19 cellular contexts compared by ENCODE assay signal in genomic region chr10:5068274-5069017, GRCh38. TPM values are rescaled to one million over a fixed set of nuclear protein-coding genes. Genes with fewer than 3 reads are reported as not detected.
DNase-seq lines count a peak whose midpoint lies in the region; ATAC-seq, FAIRE-seq and TF ChIP-seq lines count a peak whose summit lies in the region.
"Had no signal": no experiment of that assay in that cellular context is flagged by ENCODE, and none has a peak within 500 bp of the region (broad histone marks: within the 10 kb centered on the region; RNA-seq: fewer than 3 reads in every experiment).

No MANE protein-coding gene starts in this region.

- POLR2A ChIA-PET in HepG2 (lab: Yijun Ruan, JAX) = no interaction called here
- POLR2A ChIA-PET in endothelial cell of umbilical vein (lab: Charles Lee) = no interaction called here

- H3K4me3 ChIP-seq in HepG2 (replicated peaks in 1 of 3; ENCODE audit: insufficient read depth in 1 of 3, low read depth in 2 of 3, low read length in 3 of 3) (no peak overlapping the region), right lobe of liver (no peak overlapping the region), endothelial cell of umbilical vein (replicated peaks in 1 of 3; ENCODE audit: insufficient read depth in 1 of 3, low read depth in 1 of 3, low read length in 3 of 3) (no peak overlapping the region)
- H3K4me3 ChIP-seq: BLaER1 treated with 17β-estradiol and CSF1 and Interleukin-3, amounts not matched to agents 10 nM and 100 nM had no signal

- intact Hi-C loops in HepG2 (cut with micrococcal nuclease; ENCODE audit: unreplicated experiment) (no loop called here), right lobe of liver (cut with DNase I) (no loop called here), endothelial cell of umbilical vein (cut with micrococcal nuclease) (no loop called here)

- TF ChIP-seq EP300 in HepG2 (IDR thresholded peaks at IDR 0.05; ENCODE audit: low read depth in 2 of 2, low read length in 2 of 2) (0 out of 4 replicates have a peak, but pooled peaks of 1 of the 2 experiments have one; percentile 34), HepG2 (CRISPR knock-in tag; IDR thresholded peaks at IDR 0.05; ENCODE audit: borderline replicate concordance) (no peak)

- H3K4me1 ChIP-seq in HepG2 (ENCODE audit: insufficient read depth, low read length) (peaks cover 65% of the 10 kb centered on the region), right lobe of liver (peaks cover 0 to 60% (median 16%) of the 10 kb centered on the region in 4 donors), endothelial cell of umbilical vein (ENCODE audit: control insufficient read depth, extremely low read depth, insufficient read depth, low read length) (peaks cover 3% of the 10 kb centered on the region)

- H3K79me2 ChIP-seq in HepG2 (ENCODE audit: insufficient read depth, low read length) = no peaks in the 10 kb centered on the region
- H3K79me2 ChIP-seq in endothelial cell of umbilical vein (ENCODE audit: control insufficient read depth, insufficient read depth, low read length) = no peaks in the 10 kb centered on the region

- no peaks in the 10 kb centered on the region for H3K9me1 ChIP-seq in endothelial cell of umbilical vein (replicated peaks; ENCODE audit: control insufficient read depth, extremely low read depth, insufficient read depth, low read length)

- dilution Hi-C loops in endothelial cell of umbilical vein (cut with MboI; ENCODE audit: extremely low pct_ligation_motif_present, low sequenced_read_pairs) = no loop called here

- H3K9ac ChIP-seq in HepG2 (ENCODE audit: insufficient read depth, low read depth, low read length) (no peak overlapping the region; the same call in 1 of the 2 replicates), endothelial cell of umbilical vein (replicated peaks; ENCODE audit: extremely low read depth, insufficient read depth, low read length) (no peak overlapping the region)
- H3K9ac ChIP-seq: BLaER1 treated with 17β-estradiol and CSF1 and Interleukin-3, amounts not matched to agents 10 nM and 100 nM had no signal

- H3K4me2 ChIP-seq in HepG2 (ENCODE audit: low read depth, low read length) (no peak overlapping the region), endothelial cell of umbilical vein (ENCODE audit: insufficient read depth, low read length) (no peak overlapping the region)
- H3K4me2 ChIP-seq: BLaER1 treated with 17β-estradiol and CSF1 and Interleukin-3, amounts not matched to agents 10 nM and 100 nM had no signal

- peak overlapping the region; percentile 99 for H3K27ac ChIP-seq in HepG2 (ENCODE audit: extremely low read length, insufficient read depth, low read length)
- peak overlapping the region in 1 of 3 donors; percentile 92 for H3K27ac ChIP-seq in right lobe of liver
- H3K27ac ChIP-seq in endothelial cell of umbilical vein (ENCODE audit: insufficient read depth, low read depth, low read length) = no peak overlapping the region
- H3K27ac ChIP-seq: 22Rv1; BLaER1 treated with 17β-estradiol and CSF1 and Interleukin-3, amounts not matched to agents 10 nM and 100 nM had no signal

- DNase-seq in HepG2 (ENCODE audit: low spot score) (no peak), right lobe of liver (no peak), endothelial cell of umbilical vein (ENCODE audit: low read depth, low spot score) (no peak), 8988T (no peak), NCI-H526 treated with DMSO at 0.1 percent for 48 hours (lab: John Stamatoyannopoulos, UW) (no peak), ecto neural progenitor cell (ENCODE audit: low spot score) (no peak), DMS53 treated with DMSO at 0.1 percent for 48 hours (lab: John Stamatoyannopoulos, UW; ENCODE audit: unreplicated experiment) (no peak)
- DNase-seq: CD8-positive, alpha-beta T cell; COR-L47; DMS79; GDM1; GOT3; H9 had no signal

- ATAC-seq in HepG2 (no peak), right lobe of liver (no peak)
- ATAC-seq: CD8-positive, alpha-beta T cell had no signal

- in situ Hi-C loops in HepG2 (cut with HindIII; ENCODE audit: extremely low pct_ligation_motif_present, low pct_unique_long_range_greater_than_20kb) = no loop called here

- no peak overlapping the region for H2AFZ ChIP-seq in HepG2 (ENCODE audit: low read length)
- H2AFZ ChIP-seq in endothelial cell of umbilical vein (ENCODE audit: low read depth, low read length) = no peak overlapping the region

- no peak for TF ChIP-seq CTCF in HepG2 (CRISPR knock-in tag; IDR thresholded peaks at IDR 0.05)
- TF ChIP-seq CTCF in right lobe of liver (IDR thresholded peaks at IDR 0.05) = no peak
- TF ChIP-seq CTCF in endothelial cell of umbilical vein (IDR thresholded peaks at IDR 0.05; ENCODE audit: extremely low read depth in 1 of 2, insufficient read depth in 1 of 2, low read depth in 1 of 2, low read length in 2 of 2) = no peak

- CTCF ChIA-PET in HepG2 (lab: Yijun Ruan, JAX; ENCODE audit: low intra/inter-chr PET ratio, low total read pairs) = no interaction called here
- CTCF ChIA-PET in endothelial cell of umbilical vein (lab: Charles Lee) = no interaction called here

- no peak for TF ChIP-seq RAD21 in HepG2 (CRISPR knock-in tag; IDR thresholded peaks at IDR 0.05)

- H4K20me1 ChIP-seq in HepG2 (ENCODE audit: insufficient read depth, low read length) (no peaks in the 10 kb centered on the region), endothelial cell of umbilical vein (replicated peaks; ENCODE audit: control insufficient read depth, extremely low read depth, insufficient read depth, low read length) (no peaks in the 10 kb centered on the region)
- H4K20me1 ChIP-seq: BLaER1 treated with 17β-estradiol and CSF1 and Interleukin-3, amounts not matched to agents 10 nM and 100 nM had no signal

- H3K27me3 ChIP-seq in HepG2 (ENCODE audit: control insufficient read depth in 1 of 2, insufficient read depth in 2 of 2, low read length in 2 of 2) (no peaks in the 10 kb centered on the region), right lobe of liver (no peaks in the 10 kb centered on the region), endothelial cell of umbilical vein (ENCODE audit: control insufficient read depth in 2 of 2, insufficient read depth in 2 of 2, low read length in 2 of 2) (no peaks in the 10 kb centered on the region)
- H3K27me3 ChIP-seq: BLaER1 treated with 17β-estradiol and CSF1 and Interleukin-3, amounts not matched to agents 10 nM and 100 nM had no signal

- FAIRE-seq in HepG2 (lab: Jason Lieb, UNC) = no peak
- FAIRE-seq in endothelial cell of umbilical vein (lab: Jason Lieb, UNC) = peak; percentile 18
- FAIRE-seq in islet of Langerhans (lab: Jason Lieb, UNC) = peak; percentile 17
- FAIRE-seq: D721Med, GM12892, GM18507 had no signal

- no peaks in the 10 kb centered on the region for H3K36me3 ChIP-seq in HepG2 (replicated peaks in 1 of 2; ENCODE audit: control insufficient read depth in 1 of 2, insufficient read depth in 2 of 2, low read length in 2 of 2)
- no peaks in the 10 kb centered on the region for H3K36me3 ChIP-seq in right lobe of liver
- H3K36me3 ChIP-seq in endothelial cell of umbilical vein (ENCODE audit: control insufficient read depth in 2 of 2, extremely low read depth in 1 of 2, insufficient read depth in 2 of 2, low read length in 2 of 2) = no peaks in the 10 kb centered on the region

- 60% methylated on average over 1 of the region's 1 CpG for WGBS in HepG2 (ENCODE audit: low lambda C conversion rate)
- WGBS in right lobe of liver (ENCODE audit: insufficient coverage, low coverage, low lambda C conversion rate, missing lambda C conversion rate) = 40% methylated on average over 1 of the region's 1 CpG

- TF ChIP-seq POLR2A in HepG2 (IDR thresholded peaks at IDR 0.05; ENCODE audit: insufficient read depth in 1 of 2, low read depth in 2 of 2, low read length in 2 of 2) (no peak), right lobe of liver (IDR thresholded peaks at IDR 0.05) (no peak), endothelial cell of umbilical vein (IDR thresholded peaks at IDR 0.05; ENCODE audit: low read depth, low read length) (no peak)

- no TSS peak for BruUV-seq in HepG2 (replicated peaks; lab: Mats Ljungman, UMichigan)
- BruUV-seq in endothelial cell of umbilical vein (replicated peaks; lab: Mats Ljungman, UMichigan) = no TSS peak

- H3K9me3 ChIP-seq in HepG2 (ENCODE audit: low read length) (no peaks in the 10 kb centered on the region), right lobe of liver (no peaks in the 10 kb centered on the region), endothelial cell of umbilical vein (replicated peaks; ENCODE audit: control insufficient read depth, insufficient read depth, low read length) (no peaks in the 10 kb centered on the region)

RNA-seq across cellular contexts. Expression of gene AKR1C3, which starts 25.8 kb away (rescaled TPM):
- total RNA-seq in HepG2 (2016; rRNA removed; fragmentation: Illumina TruSeq; extraction: Trizol) = 368 and 551 TPM in 2 replicates
- total RNA-seq in HepG2 (2016; cell fraction: cytosol; rRNA removed; fragmentation: Illumina TruSeq; extraction: Trizol; ENCODE audit: low read depth) = 134 and 147 TPM in 2 replicates
- total RNA-seq in HepG2 (2016; cell fraction: insoluble cytoplasmic fraction; rRNA removed; fragmentation: Illumina TruSeq; extraction: Trizol) = 369 and 539 TPM in 2 replicates
- 138 and 154 TPM in 2 replicates for total RNA-seq in HepG2 (2016; cell fraction: membrane; rRNA removed; fragmentation: Illumina TruSeq; extraction: Trizol)
- total RNA-seq in HepG2 (2016; cell fraction: nucleus; rRNA removed; fragmentation: Illumina TruSeq; extraction: Trizol) = 156 and 162 TPM in 2 replicates
- 510 and 532 TPM in 2 replicates for polyA plus RNA-seq in HepG2 (2011; rRNA removed)
- 458 and 549 TPM in 2 replicates for polyA plus RNA-seq in HepG2 (2011; cell fraction: cytosol; rRNA removed)
- 116 and 167 TPM in 2 replicates for polyA plus RNA-seq in HepG2 (2011; cell fraction: nucleus; rRNA removed)
- polyA plus RNA-seq in HepG2 (2012) = 489 and 651 TPM in 2 replicates
- polyA plus RNA-seq in HepG2 (2016; cell fraction: cytosol; fragmentation: Illumina TruSeq; extraction: Trizol; ENCODE audit: low read depth) = 110 and 117 TPM in 2 replicates
- 384 and 400 TPM in 2 replicates for polyA plus RNA-seq in HepG2 (2016; cell fraction: insoluble cytoplasmic fraction; fragmentation: Illumina TruSeq; extraction: Trizol; ENCODE audit: low read depth)
- polyA plus RNA-seq in HepG2 (2016; cell fraction: membrane; fragmentation: Illumina TruSeq; extraction: Trizol; ENCODE audit: low read depth) = 91.8 and 107 TPM in 2 replicates
- polyA plus RNA-seq in HepG2 (2016; cell fraction: nucleus; fragmentation: Illumina TruSeq; extraction: Trizol; ENCODE audit: insufficient read depth, low read depth) = 144 and 160 TPM in 2 replicates
- polyA minus RNA-seq in HepG2 (2011; rRNA and poly(A)+ RNA removed; ENCODE audit: low replicate concordance) = 210 and 278 TPM in 2 replicates
- polyA minus RNA-seq in HepG2 (2011; cell fraction: cytosol; rRNA and poly(A)+ RNA removed) = 143 and 173 TPM in 2 replicates
- polyA minus RNA-seq in HepG2 (2011; cell fraction: nucleus; rRNA and poly(A)+ RNA removed) = 118 and 193 TPM in 2 replicates
- 100 to 1,000 TPM; 169 to 782 (median 334) TPM for total RNA-seq in right lobe of liver
- 4.8 and 32.2 TPM in 2 replicates for total RNA-seq in endothelial cell of umbilical vein
- polyA plus RNA-seq in endothelial cell of umbilical vein = 20.9 and 27.4 TPM in 2 replicates
- 26.2 and 28.2 TPM in 2 replicates for polyA plus RNA-seq in endothelial cell of umbilical vein (2011; cell fraction: cytosol; rRNA removed)
- 12.4 and 14.9 TPM in 2 replicates for polyA plus RNA-seq in endothelial cell of umbilical vein (2011; cell fraction: nucleus; rRNA removed)
- 12.6 and 14.7 TPM in 2 replicates for polyA plus RNA-seq in endothelial cell of umbilical vein (2012)
- 9.9 and 10.6 TPM in 2 replicates for polyA minus RNA-seq in endothelial cell of umbilical vein
- 101 TPM for polyA minus RNA-seq in endothelial cell of umbilical vein (2011; cell fraction: cytosol; rRNA and poly(A)+ RNA removed)
- 7.1 and 9.7 TPM in 2 replicates for polyA minus RNA-seq in endothelial cell of umbilical vein (2011; cell fraction: nucleus; rRNA and poly(A)+ RNA removed)
